1 cellular context compared by ENCODE assay signal in genomic region chr11:2699531-2700414, GRCh38.
TF ChIP-seq lines count a peak whose summit lies in the region.

KCNQ1OT1 (minus strand) TSS chr11:2699994.

TF ChIP-seq in HepG2, 621 proteins besides CTCF, POLR2A, EP300 and RAD21 (continued from another document and continues in another):
- TF ChIP-seq KIAA2018 (CRISPR knock-in tag; IDR thresholded peaks at IDR 0.05; ENCODE audit: borderline replicate concordance): no peak
- TF ChIP-seq ZNF672 (CRISPR knock-in tag; IDR thresholded peaks at IDR 0.05): 0 out of 2 replicates have a peak, but pooled peaks have one; percentile 71
- peak; percentile 50; the same call in 1 of the 2 replicates for TF ChIP-seq ZNF646 (CRISPR knock-in tag; IDR thresholded peaks at IDR 0.05)
- TF ChIP-seq LCORL (IDR thresholded peaks at IDR 0.05): no peak
- TF ChIP-seq LCORL (CRISPR knock-in tag; IDR thresholded peaks at IDR 0.05): peak; percentile 19; the same call in 1 of the 2 replicates
- no peak; the same call in 1 of the 2 replicates for TF ChIP-seq SMAD9 (CRISPR knock-in tag; IDR thresholded peaks at IDR 0.05)
- no peak for TF ChIP-seq FOXA1 (IDR thresholded peaks at IDR 0.05)
- TF ChIP-seq FOXA1 (CRISPR knock-in tag; IDR thresholded peaks at IDR 0.05): peak; percentile 30; the same call in 1 of the 2 replicates
- TF ChIP-seq THYN1 (CRISPR knock-in tag; IDR thresholded peaks at IDR 0.05; ENCODE audit: borderline replicate concordance, low read depth): peak; percentile 90; the same call in 1 of the 2 replicates
- peak; percentile 10; the same call in 1 of the 2 replicates for TF ChIP-seq ZNF772 (CRISPR knock-in tag; IDR thresholded peaks at IDR 0.05)
- no peak for TF ChIP-seq ZBTB4 (CRISPR knock-in tag; IDR thresholded peaks at IDR 0.05; ENCODE audit: borderline replicate concordance)
- TF ChIP-seq PHF8 (CRISPR knock-in tag; IDR thresholded peaks at IDR 0.05): peak; percentile 88
- TF ChIP-seq PHB2 (IDR thresholded peaks at IDR 0.05; ENCODE audit: partially characterized antibody): no peak
- TF ChIP-seq ZNF510 (CRISPR knock-in tag; IDR thresholded peaks at IDR 0.05; ENCODE audit: low read depth): 0 out of 2 replicates have a peak, but pooled peaks have one; percentile 27
- TF ChIP-seq ZNF331 (CRISPR knock-in tag; IDR thresholded peaks at IDR 0.05): peak; percentile 68
- TF ChIP-seq ZIK1 (CRISPR knock-in tag; IDR thresholded peaks at IDR 0.05; ENCODE audit: borderline replicate concordance, low read depth): peak; percentile 97
- TF ChIP-seq ZNF652 (CRISPR knock-in tag; IDR thresholded peaks at IDR 0.05; ENCODE audit: borderline replicate concordance, low read depth): peak; percentile 27; the same call in 1 of the 2 replicates
- peak; percentile 42; the same call in 1 of the 2 replicates for TF ChIP-seq SNRNP70 (IDR thresholded peaks at IDR 0.05; ENCODE audit: low read depth, low read length)
- peak; percentile 97 for TF ChIP-seq KLF12 (CRISPR knock-in tag; IDR thresholded peaks at IDR 0.05; ENCODE audit: borderline replicate concordance)
- 0 out of 2 replicates have a peak, but pooled peaks have one; percentile 61 for TF ChIP-seq ZBTB2 (CRISPR knock-in tag; IDR thresholded peaks at IDR 0.05; ENCODE audit: low read depth)
- TF ChIP-seq ZBTB25 (CRISPR knock-in tag; IDR thresholded peaks at IDR 0.05): 0 out of 2 replicates have a peak, but pooled peaks have one; percentile 66
- no peak for TF ChIP-seq KDM6A (CRISPR knock-in tag; IDR thresholded peaks at IDR 0.05; ENCODE audit: low read depth)
- TF ChIP-seq NFATC3 (CRISPR knock-in tag; IDR thresholded peaks at IDR 0.05): peak; percentile 78
- peak; percentile 83 for TF ChIP-seq HOXA3 (CRISPR knock-in tag; IDR thresholded peaks at IDR 0.05)
- TF ChIP-seq ATF1 (CRISPR knock-in tag; IDR thresholded peaks at IDR 0.05): peak; percentile 62; the same call in 1 of the 2 replicates
- TF ChIP-seq SMARCE1 (IDR thresholded peaks at IDR 0.05; ENCODE audit: borderline replicate concordance): no peak
- 0 out of 2 replicates have a peak, but pooled peaks have one; percentile 45 for TF ChIP-seq PRMT3 (CRISPR knock-in tag; IDR thresholded peaks at IDR 0.05; ENCODE audit: borderline replicate concordance, low read depth)
- TF ChIP-seq ZSCAN20 (CRISPR knock-in tag; IDR thresholded peaks at IDR 0.05; ENCODE audit: borderline replicate concordance): peak; percentile 78; the same call in 1 of the 2 replicates
- TF ChIP-seq ZNF550 (CRISPR knock-in tag; IDR thresholded peaks at IDR 0.05; ENCODE audit: borderline replicate concordance): no peak
- peak; percentile 40; the same call in 1 of the 2 replicates for TF ChIP-seq ZNF225 (CRISPR knock-in tag; IDR thresholded peaks at IDR 0.05)
- peak; percentile 77 for TF ChIP-seq MEF2D (CRISPR knock-in tag; IDR thresholded peaks at IDR 0.05)
- no peak for TF ChIP-seq STAT5B (CRISPR knock-in tag; IDR thresholded peaks at IDR 0.05)
- peak; percentile 85; the same call in 1 of the 2 replicates for TF ChIP-seq ZSCAN9 (CRISPR knock-in tag; IDR thresholded peaks at IDR 0.05; ENCODE audit: borderline replicate concordance)
- peak; percentile 93 for TF ChIP-seq ZNF773 (CRISPR knock-in tag; IDR thresholded peaks at IDR 0.05; ENCODE audit: borderline replicate concordance)
- TF ChIP-seq JUND (CRISPR knock-in tag; IDR thresholded peaks at IDR 0.05): peak; percentile 30; the same call in 1 of the 2 replicates
- TF ChIP-seq ZNF317 (CRISPR knock-in tag; IDR thresholded peaks at IDR 0.05): peak; percentile 89
- TF ChIP-seq PBX3 (CRISPR knock-in tag; IDR thresholded peaks at IDR 0.05; ENCODE audit: borderline replicate concordance): peak; percentile 74; the same call in 1 of the 2 replicates
- TF ChIP-seq ZNF674 (CRISPR knock-in tag; IDR thresholded peaks at IDR 0.05; ENCODE audit: low read depth): no peak
- TF ChIP-seq SRSF9 (IDR thresholded peaks at IDR 0.05; ENCODE audit: borderline replicate concordance, insufficient read depth, low read depth, low read length, poor library complexity, severe bottlenecking): no peak
- TF ChIP-seq BORCS8-MEF2B (CRISPR knock-in tag; IDR thresholded peaks at IDR 0.05): peak; percentile 92
